8 cellular contexts compared by ENCODE assay signal in the genomic region with DNA sequence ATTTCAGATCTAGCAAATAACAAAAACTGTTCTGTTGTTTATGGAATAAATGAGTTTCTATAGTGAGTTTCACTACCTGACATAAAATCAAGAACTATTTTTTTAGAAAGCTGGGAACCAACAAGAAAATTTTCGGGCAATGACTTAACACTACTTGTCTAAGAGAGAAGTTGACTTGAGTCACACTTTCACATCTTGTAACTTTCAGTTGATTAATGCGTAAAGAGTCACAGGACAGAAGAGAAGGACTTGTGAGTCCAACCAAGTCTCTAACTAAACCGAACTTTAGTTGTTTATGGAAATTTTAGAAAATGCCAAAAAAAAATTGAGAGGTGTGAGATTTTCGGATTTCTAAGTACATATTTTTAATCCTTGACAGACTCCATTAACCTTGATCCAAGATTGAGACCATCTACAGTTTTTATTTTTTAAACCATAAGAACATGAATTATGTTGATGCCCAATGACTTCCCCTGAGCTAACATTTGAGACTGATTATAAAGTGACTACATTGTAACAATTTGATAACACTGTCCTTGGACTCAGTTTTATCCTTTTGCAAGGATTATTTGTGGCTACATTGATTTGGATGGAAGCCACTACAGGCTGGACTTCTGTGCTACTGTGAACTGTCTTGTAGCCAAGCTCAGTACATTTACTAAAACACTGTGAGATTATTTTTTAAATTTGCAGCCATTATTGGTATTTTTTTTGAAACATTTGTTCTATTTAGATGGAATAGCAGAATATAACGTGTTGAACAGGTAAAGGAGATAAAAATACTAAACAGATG.
DNase-seq lines count a peak whose midpoint lies in the region; ATAC-seq and TF ChIP-seq lines count a peak whose summit lies in the region.

No MANE protein-coding gene starts in this region.

- TF ChIP-seq POLR2A in NB4 (IDR thresholded peaks at IDR 0.05; ENCODE audit: extremely low read depth, insufficient read length) = no peak

- H3K27me3 Mint-ChIP-seq in natural killer cell treated with Interleukin-12 subunit alpha and Interleukin-12 subunit beta and Interleukin-15 and Interleukin-18, amount 100 ng/mL, for 72 hours = no peaks in the 10 kb centered on the region
- H3K27me3 Mint-ChIP-seq in osteocyte (ENCODE audit: unreplicated experiment) = no peaks in the 10 kb centered on the region

- H3K4me1 Mint-ChIP-seq in natural killer cell treated with Interleukin-12 subunit alpha and Interleukin-12 subunit beta and Interleukin-15 and Interleukin-18, amount 100 ng/mL, for 72 hours (ENCODE audit: low read depth in 2 of 2) = peaks cover 49 to 72% of the 10 kb centered on the region in 2 donors
- H3K4me1 Mint-ChIP-seq in osteocyte (ENCODE audit: unreplicated experiment) = peaks cover 62% of the 10 kb centered on the region

- DNase-seq in NB4 (ENCODE audit: low read depth) (peak; percentile 60), foreskin fibroblast (no peak), NCI-H1105 (lab: John Stamatoyannopoulos, UW) (no peak), osteocyte (ENCODE audit: extremely low spot score, unreplicated experiment) (no peak), HT-29 (ENCODE audit: low spot score) (no peak)
- DNase-seq in natural killer cell treated with Interleukin-12 subunit alpha and Interleukin-12 subunit beta and Interleukin-15 and Interleukin-18, amount 100 ng/mL, for 72 hours (ENCODE audit: low spot score) = no peak

- H3K27ac Mint-ChIP-seq in natural killer cell treated with Interleukin-12 subunit alpha and Interleukin-12 subunit beta and Interleukin-15 and Interleukin-18, amount 100 ng/mL, for 72 hours = peak overlapping the region; percentile 76 to 92
- H3K27ac Mint-ChIP-seq in osteocyte (ENCODE audit: unreplicated experiment) = no peak overlapping the region

- peak; percentile 71 for ATAC-seq in GM18909 (IDR thresholded peaks at IDR 0.05; ENCODE audit: poor library complexity, unreplicated experiment)
- ATAC-seq in HG02623 (IDR thresholded peaks at IDR 0.05; ENCODE audit: unreplicated experiment) = peak; percentile 62
- ATAC-seq in natural killer cell treated with Interleukin-12 subunit alpha and Interleukin-12 subunit beta and Interleukin-15 and Interleukin-18, amount 100 ng/mL, for 72 hours = peak; percentile 58 to 75

- H3K4me3 Mint-ChIP-seq in natural killer cell treated with Interleukin-12 subunit alpha and Interleukin-12 subunit beta and Interleukin-15 and Interleukin-18, amount 100 ng/mL, for 72 hours = peak overlapping the region; percentile 75
- no peak overlapping the region for H3K4me3 Mint-ChIP-seq in osteocyte (ENCODE audit: unreplicated experiment)

- TF ChIP-seq CTCF in NB4 (IDR thresholded peaks at IDR 0.05; ENCODE audit: low read depth, low read length) (no peak), foreskin fibroblast (IDR thresholded peaks at IDR 0.05; ENCODE audit: low read depth, low read length) (no peak), osteocyte (IDR thresholded peaks at IDR 0.05) (no peak)

- no peak overlapping the region for H3K4me3 ChIP-seq in NB4 (ENCODE audit: low read depth, low read length)
- H3K4me3 ChIP-seq in foreskin fibroblast (ENCODE audit: low read depth in 1 of 2, low read length in 2 of 2) = no peak overlapping the region

- H3K36me3 Mint-ChIP-seq in natural killer cell treated with Interleukin-12 subunit alpha and Interleukin-12 subunit beta and Interleukin-15 and Interleukin-18, amount 100 ng/mL, for 72 hours = peaks cover 9% of the 10 kb centered on the region
- peaks cover 47% of the 10 kb centered on the region for H3K36me3 Mint-ChIP-seq in osteocyte (ENCODE audit: unreplicated experiment)

- H3K9me3 Mint-ChIP-seq in natural killer cell treated with Interleukin-12 subunit alpha and Interleukin-12 subunit beta and Interleukin-15 and Interleukin-18, amount 100 ng/mL, for 72 hours = peaks cover 2% of the 10 kb centered on the region
- H3K9me3 Mint-ChIP-seq in osteocyte (ENCODE audit: unreplicated experiment) = peaks cover 13% of the 10 kb centered on the region
